In the genomic region with DNA sequence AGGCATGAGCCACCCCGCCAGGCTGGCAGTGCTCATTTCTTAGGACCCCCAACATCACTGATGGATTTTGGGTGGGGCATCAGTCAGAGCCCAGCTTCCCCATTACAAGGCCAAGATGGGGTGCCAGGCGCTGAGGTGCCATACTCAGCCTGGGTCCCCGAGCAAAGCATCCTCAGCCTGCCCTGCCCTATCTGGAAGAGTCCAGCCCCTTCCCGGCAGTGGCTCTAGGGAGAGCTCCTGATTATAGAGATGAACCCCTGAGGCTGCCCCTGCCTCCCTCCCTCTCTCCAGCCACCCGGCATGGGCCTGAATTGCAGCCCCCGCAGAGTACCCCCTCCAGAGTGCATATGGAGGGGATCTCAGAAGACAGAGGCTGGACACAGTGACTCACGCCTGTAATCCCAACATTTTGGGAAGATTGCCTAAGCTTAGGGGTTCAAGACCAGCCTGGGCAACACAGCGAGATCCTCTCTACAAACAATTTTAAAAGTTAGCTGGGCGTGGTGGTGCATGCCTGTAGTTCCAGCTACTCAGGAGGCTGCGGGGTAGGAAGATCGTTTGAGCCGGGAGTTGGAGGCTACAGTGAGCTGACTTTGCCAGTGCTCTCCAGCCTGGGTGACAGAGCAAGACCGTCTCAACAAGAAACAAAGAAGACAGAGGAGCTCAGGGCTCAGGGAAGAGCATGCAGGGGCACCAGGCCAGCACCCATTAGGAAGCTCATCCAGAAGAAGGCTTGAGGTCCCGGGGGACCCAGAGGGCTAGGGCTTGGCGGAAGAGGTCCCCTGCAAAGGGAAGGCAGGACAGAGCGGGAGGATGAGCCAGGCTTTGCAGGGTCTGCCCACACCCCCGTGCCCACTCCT, we compare ENCODE assay signal across 1 cellular context.
TF ChIP-seq lines count a peak whose summit lies in the region.

No MANE protein-coding gene starts in this region.

TF ChIP-seq in GM23338, 12 proteins besides CTCF, POLR2A, EP300 and RAD21:
- no peak for TF ChIP-seq ZNF114 (CRISPR knock-in tag; IDR thresholded peaks at IDR 0.05)
- TF ChIP-seq EZH2phosphoT487 (IDR thresholded peaks at IDR 0.05; ENCODE audit: unreplicated experiment) = no peak
- TF ChIP-seq CREB1 (CRISPR knock-in tag; IDR thresholded peaks at IDR 0.05; ENCODE audit: low read depth) = no peak
- TF ChIP-seq EZH2 (IDR thresholded peaks at IDR 0.05; ENCODE audit: low read depth, unreplicated experiment) = no peak
- no peak for TF ChIP-seq ZNF331 (CRISPR knock-in tag; IDR thresholded peaks at IDR 0.05; ENCODE audit: low read depth)
- TF ChIP-seq, protein P1, sequence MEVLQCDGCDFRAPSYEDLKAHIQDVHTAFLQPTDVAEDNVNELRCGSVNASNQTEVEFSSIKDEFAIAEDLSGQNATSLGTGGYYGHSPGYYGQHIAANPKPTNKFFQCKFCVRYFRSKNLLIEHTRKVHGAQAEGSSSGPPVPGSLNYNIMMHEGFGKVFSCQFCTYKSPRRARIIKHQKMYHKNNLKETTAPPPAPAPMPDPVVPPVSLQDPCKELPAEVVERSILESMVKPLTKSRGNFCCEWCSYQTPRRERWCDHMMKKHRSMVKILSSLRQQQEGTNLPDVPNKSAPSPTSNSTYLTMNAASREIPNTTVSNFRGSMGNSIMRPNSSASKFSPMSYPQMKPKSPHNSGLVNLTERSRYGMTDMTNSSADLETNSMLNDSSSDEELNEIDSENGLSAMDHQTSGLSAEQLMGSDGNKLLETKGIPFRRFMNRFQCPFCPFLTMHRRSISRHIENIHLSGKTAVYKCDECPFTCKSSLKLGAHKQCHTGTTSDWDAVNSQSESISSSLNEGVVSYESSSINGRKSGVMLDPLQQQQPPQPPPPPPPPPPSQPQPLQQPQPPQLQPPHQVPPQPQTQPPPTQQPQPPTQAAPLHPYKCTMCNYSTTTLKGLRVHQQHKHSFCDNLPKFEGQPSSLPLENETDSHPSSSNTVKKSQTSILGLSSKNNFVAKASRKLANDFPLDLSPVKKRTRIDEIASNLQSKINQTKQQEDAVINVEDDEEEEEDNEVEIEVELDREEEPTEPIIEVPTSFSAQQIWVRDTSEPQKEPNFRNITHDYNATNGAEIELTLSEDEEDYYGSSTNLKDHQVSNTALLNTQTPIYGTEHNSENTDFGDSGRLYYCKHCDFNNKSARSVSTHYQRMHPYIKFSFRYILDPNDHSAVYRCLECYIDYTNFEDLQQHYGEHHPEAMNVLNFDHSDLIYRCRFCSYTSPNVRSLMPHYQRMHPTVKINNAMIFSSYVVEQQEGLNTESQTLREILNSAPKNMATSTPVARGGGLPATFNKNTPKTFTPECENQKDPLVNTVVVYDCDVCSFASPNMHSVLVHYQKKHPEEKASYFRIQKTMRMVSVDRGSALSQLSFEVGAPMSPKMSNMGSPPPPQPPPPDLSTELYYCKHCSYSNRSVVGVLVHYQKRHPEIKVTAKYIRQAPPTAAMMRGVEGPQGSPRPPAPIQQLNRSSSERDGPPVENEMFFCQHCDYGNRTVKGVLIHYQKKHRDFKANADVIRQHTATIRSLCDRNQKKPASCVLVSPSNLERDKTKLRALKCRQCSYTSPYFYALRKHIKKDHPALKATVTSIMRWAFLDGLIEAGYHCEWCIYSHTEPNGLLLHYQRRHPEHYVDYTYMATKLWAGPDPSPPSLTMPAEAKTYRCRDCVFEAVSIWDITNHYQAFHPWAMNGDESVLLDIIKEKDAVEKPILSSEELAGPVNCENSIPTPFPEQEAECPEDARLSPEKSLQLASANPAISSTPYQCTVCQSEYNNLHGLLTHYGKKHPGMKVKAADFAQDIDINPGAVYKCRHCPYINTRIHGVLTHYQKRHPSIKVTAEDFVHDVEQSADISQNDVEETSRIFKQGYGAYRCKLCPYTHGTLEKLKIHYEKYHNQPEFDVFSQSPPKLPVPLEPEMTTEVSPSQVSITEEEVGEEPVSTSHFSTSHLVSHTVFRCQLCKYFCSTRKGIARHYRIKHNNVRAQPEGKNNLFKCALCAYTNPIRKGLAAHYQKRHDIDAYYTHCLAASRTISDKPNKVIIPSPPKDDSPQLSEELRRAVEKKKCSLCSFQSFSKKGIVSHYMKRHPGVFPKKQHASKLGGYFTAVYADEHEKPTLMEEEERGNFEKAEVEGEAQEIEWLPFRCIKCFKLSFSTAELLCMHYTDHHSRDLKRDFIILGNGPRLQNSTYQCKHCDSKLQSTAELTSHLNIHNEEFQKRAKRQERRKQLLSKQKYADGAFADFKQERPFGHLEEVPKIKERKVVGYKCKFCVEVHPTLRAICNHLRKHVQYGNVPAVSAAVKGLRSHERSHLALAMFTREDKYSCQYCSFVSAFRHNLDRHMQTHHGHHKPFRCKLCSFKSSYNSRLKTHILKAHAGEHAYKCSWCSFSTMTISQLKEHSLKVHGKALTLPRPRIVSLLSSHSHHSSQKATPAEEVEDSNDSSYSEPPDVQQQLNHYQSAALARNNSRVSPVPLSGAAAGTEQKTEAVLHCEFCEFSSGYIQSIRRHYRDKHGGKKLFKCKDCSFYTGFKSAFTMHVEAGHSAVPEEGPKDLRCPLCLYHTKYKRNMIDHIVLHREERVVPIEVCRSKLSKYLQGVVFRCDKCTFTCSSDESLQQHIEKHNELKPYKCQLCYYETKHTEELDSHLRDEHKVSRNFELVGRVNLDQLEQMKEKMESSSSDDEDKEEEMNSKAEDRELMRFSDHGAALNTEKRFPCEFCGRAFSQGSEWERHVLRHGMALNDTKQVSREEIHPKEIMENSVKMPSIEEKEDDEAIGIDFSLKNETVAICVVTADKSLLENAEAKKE (CRISPR knock-in tag; IDR thresholded peaks at IDR 0.05) = no peak
- TF ChIP-seq NANOG (IDR thresholded peaks at IDR 0.05; ENCODE audit: borderline replicate concordance) = no peak
- no peak for TF ChIP-seq POLR2AphosphoS5 (IDR thresholded peaks at IDR 0.05; ENCODE audit: low read depth)
- TF ChIP-seq, protein P2, sequence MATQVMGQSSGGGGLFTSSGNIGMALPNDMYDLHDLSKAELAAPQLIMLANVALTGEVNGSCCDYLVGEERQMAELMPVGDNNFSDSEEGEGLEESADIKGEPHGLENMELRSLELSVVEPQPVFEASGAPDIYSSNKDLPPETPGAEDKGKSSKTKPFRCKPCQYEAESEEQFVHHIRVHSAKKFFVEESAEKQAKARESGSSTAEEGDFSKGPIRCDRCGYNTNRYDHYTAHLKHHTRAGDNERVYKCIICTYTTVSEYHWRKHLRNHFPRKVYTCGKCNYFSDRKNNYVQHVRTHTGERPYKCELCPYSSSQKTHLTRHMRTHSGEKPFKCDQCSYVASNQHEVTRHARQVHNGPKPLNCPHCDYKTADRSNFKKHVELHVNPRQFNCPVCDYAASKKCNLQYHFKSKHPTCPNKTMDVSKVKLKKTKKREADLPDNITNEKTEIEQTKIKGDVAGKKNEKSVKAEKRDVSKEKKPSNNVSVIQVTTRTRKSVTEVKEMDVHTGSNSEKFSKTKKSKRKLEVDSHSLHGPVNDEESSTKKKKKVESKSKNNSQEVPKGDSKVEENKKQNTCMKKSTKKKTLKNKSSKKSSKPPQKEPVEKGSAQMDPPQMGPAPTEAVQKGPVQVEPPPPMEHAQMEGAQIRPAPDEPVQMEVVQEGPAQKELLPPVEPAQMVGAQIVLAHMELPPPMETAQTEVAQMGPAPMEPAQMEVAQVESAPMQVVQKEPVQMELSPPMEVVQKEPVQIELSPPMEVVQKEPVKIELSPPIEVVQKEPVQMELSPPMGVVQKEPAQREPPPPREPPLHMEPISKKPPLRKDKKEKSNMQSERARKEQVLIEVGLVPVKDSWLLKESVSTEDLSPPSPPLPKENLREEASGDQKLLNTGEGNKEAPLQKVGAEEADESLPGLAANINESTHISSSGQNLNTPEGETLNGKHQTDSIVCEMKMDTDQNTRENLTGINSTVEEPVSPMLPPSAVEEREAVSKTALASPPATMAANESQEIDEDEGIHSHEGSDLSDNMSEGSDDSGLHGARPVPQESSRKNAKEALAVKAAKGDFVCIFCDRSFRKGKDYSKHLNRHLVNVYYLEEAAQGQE (IDR thresholded peaks at IDR 0.05; ENCODE audit: unreplicated experiment) = no peak
- no peak for TF ChIP-seq JUNB (IDR thresholded peaks at IDR 0.05; ENCODE audit: unreplicated experiment)
- TF ChIP-seq, protein P3, sequence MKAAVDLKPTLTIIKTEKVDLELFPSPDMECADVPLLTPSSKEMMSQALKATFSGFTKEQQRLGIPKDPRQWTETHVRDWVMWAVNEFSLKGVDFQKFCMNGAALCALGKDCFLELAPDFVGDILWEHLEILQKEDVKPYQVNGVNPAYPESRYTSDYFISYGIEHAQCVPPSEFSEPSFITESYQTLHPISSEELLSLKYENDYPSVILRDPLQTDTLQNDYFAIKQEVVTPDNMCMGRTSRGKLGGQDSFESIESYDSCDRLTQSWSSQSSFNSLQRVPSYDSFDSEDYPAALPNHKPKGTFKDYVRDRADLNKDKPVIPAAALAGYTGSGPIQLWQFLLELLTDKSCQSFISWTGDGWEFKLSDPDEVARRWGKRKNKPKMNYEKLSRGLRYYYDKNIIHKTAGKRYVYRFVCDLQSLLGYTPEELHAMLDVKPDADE (IDR thresholded peaks at IDR 0.05) = no peak
- TF ChIP-seq STAT1 (IDR thresholded peaks at IDR 0.05; ENCODE audit: unreplicated experiment) = no peak
